32 cellular contexts compared by ENCODE assay signal in the genomic region with DNA sequence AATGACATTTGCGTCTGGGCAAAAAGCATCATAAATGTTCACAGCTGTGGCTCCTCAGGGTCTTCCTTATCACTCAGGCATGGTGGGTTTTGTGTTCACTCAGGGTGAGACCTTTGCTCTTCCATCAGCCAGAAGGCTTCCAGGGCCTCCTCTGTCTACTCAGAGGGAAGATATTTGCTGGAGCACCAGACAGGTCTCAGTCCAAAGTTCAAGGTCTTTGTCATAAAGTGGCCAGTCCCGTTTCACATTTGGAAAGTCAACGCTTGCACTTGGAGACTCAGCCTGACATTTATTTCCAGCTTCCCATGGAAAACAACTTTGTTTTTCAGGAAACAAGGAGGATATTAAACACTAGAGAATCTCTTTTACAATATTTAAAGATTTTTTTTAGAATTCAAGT. TPM values are rescaled to one million over a fixed set of nuclear protein-coding genes. Genes with fewer than 3 reads are reported as not detected.
"Had no signal": no experiment of that assay in that cellular context is flagged by ENCODE, and none has a peak within 500 bp of the region (broad histone marks: within the 10 kb centered on the region; RNA-seq: fewer than 3 reads in every experiment).

No MANE protein-coding gene starts in this region.

- H3K27ac ChIP-seq: ascending aorta, breast epithelium, cardiac muscle cell, colonic mucosa, epithelial cell of prostate, esophagus squamous epithelium, gastroesophageal sphincter had no signal

- H3K4me3 ChIP-seq: ascending aorta, breast epithelium, cardiac muscle cell, colonic mucosa, esophagus squamous epithelium, gastroesophageal sphincter had no signal

- H3K9me3 ChIP-seq: ascending aorta, breast epithelium, colonic mucosa, esophagus squamous epithelium, gastroesophageal sphincter had no signal

- H3K36me3 ChIP-seq: ascending aorta, breast epithelium, cardiac muscle cell, colonic mucosa, esophagus squamous epithelium, gastroesophageal sphincter had no signal

- H3K27me3 ChIP-seq: ascending aorta, breast epithelium, colonic mucosa had no signal

- H3K4me1 ChIP-seq: ascending aorta, breast epithelium, colonic mucosa, esophagus squamous epithelium, gastroesophageal sphincter had no signal

- DNase-seq: activated CD4-positive, alpha-beta memory T cell treated with anti-CD3 and anti-CD28 coated beads, Interleukin-2, amount 10 ng/mL, durations not matched to agents 7 days and 5 days; activated CD4-positive, alpha-beta T cell treated with anti-CD3 and anti-CD28 coated beads for 36 hours; activated CD4-positive, alpha-beta T cell treated with anti-CD3 and anti-CD28 coated beads, Interleukin-2, amount 10 ng/mL, durations not matched to agents 24 days and 14 days; activated CD4-positive, CD25-positive, alpha-beta regulatory T cell; activated CD4-positive, CD25-positive, alpha-beta regulatory T cell treated with anti-CD3 and anti-CD28 coated beads, Interleukin-2, amount 50 U/mL, for 72 hours; activated CD8-positive, alpha-beta memory T cell treated with anti-CD3 and anti-CD28 coated beads, Interleukin-2, amount 50 U/mL, for 48 hours; activated gamma-delta T cell; activated naive CD4-positive, alpha-beta T cell; activated naive CD4-positive, alpha-beta T cell treated with anti-CD3 and anti-CD28 coated beads, Interleukin-2, amount 10 ng/mL, durations not matched to agents 7 days and 5 days; activated naive CD8-positive, alpha-beta T cell treated with anti-CD3 and anti-CD28 coated beads, Interleukin-2, amount 10 ng/mL, durations not matched to agents 7 days and 5 days; activated T-cell treated with anti-CD3 and anti-CD28 coated beads for 4 hours; activated T-cell treated with anti-CD3 and anti-CD28 coated beads, Interleukin-2, amount 50 U/mL, for 24 hours; activated T-cell treated with anti-CD3 and anti-CD28 coated beads, Interleukin-2, amount 50 U/mL, for 72 hours; central memory CD4-positive, alpha-beta T cell; cerebellar nuclear complex; colonic mucosa; effector CD8-positive, alpha-beta T cell; esophagus squamous epithelium; foreskin melanocyte; T-helper 2 cell had no signal

- ATAC-seq: activated CD4-positive, alpha-beta T cell treated with anti-CD3 and anti-CD28 coated beads for 36 hours; activated naive CD4-positive, alpha-beta T cell treated with anti-CD3 and anti-CD28 coated beads, Interleukin-2, amount 50 U/mL, for 72 hours; activated T-cell treated with anti-CD3 and anti-CD28 coated beads, Interleukin-2, amount 50 U/mL, for 72 hours; gastroesophageal sphincter had no signal

RNA-seq across cellular contexts. Expression of a gene that starts 12.2 kb away (rescaled TPM):
- total RNA-seq: activated CD4-positive, alpha-beta memory T cell treated with anti-CD3 and anti-CD28 coated beads, Interleukin-2, amount 10 ng/mL, durations not matched to agents 7 days and 5 days; activated CD4-positive, alpha-beta T cell treated with anti-CD3 and anti-CD28 coated beads for 36 hours; activated CD4-positive, alpha-beta T cell treated with anti-CD3 and anti-CD28 coated beads, Interleukin-2, amount 10 ng/mL, durations not matched to agents 24 days and 14 days; activated naive CD4-positive, alpha-beta T cell treated with anti-CD3 and anti-CD28 coated beads, Interleukin-2, amount 50 U/mL, for 72 hours; activated naive CD8-positive, alpha-beta T cell treated with anti-CD3 and anti-CD28 coated beads, Interleukin-2, amount 10 ng/mL, durations not matched to agents 7 days and 5 days; activated T-cell treated with anti-CD3 and anti-CD28 coated beads, Interleukin-2, amount 50 U/mL, for 72 hours; breast epithelium; cardiac muscle cell; dermis microvascular lymphatic vessel endothelial cell; endothelial cell of umbilical vein; esophagus squamous epithelium; fibroblast of lung; fibroblast of villous mesenchyme; glomerular endothelial cell; T-helper 1 cell treated with Interleukin-12 subunit alpha and Interleukin-12 subunit beta and Interleukin-4 antibody, amounts not matched to agents 30 ng/mL and 1 ng/mL, for 36 hours had no signal
